ENCODE assay signal across 23 cellular contexts in the genomic region with DNA sequence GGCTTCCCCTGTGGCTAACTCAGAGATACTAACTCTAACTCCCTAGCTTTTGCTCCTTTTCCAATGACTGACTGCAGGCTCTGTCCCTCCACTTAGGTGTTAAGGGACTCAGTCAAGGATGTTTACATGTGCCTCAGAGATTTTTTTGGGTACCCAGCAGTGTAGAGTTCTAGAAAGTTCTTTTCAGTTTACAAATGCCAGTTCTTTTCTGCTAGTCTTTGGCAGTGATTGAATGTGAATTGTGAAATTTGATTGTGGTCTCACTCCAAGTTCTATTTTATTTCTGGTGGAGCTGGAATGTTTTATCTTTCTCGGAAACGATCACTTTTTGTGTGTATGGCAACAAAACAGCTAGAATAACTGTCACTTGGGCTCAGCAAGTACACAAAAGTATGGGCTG.
"Had no signal": no experiment of that assay in that cellular context is flagged by ENCODE, and none has a peak within 500 bp of the region (broad histone marks: within the 10 kb centered on the region; RNA-seq: fewer than 3 reads in every experiment).

No MANE protein-coding gene starts in this region.

- H3K9ac ChIP-seq: neural progenitor cell had no signal

- H3K4me1 ChIP-seq: neural progenitor cell, pancreas, testis, transverse colon had no signal

- H3K36me3 ChIP-seq: neural progenitor cell, pancreas, transverse colon had no signal

- H3K9me3 Mint-ChIP-seq: central memory CD8-positive, alpha-beta T cell; neural progenitor cell; stimulated activated effector memory CD8-positive, alpha-beta T cell treated with anti-CD3 and anti-CD28 coated beads, Interleukin-12 subunit alpha, Interleukin-12 subunit beta, amount 100 ng/mL, for 72 hours had no signal

- H3K36me3 Mint-ChIP-seq: natural killer cell treated with Interleukin-12 subunit alpha and Interleukin-12 subunit beta and Interleukin-15 and Interleukin-18, amount 100 ng/mL, for 72 hours; neural progenitor cell had no signal

- H3K4me3 Mint-ChIP-seq: central memory CD8-positive, alpha-beta T cell; natural killer cell treated with Interleukin-12 subunit alpha and Interleukin-12 subunit beta and Interleukin-15 and Interleukin-18, amount 100 ng/mL, for 72 hours; neural progenitor cell; stimulated activated effector memory CD8-positive, alpha-beta T cell treated with anti-CD3 and anti-CD28 coated beads, Interleukin-12 subunit alpha, Interleukin-12 subunit beta, amount 100 ng/mL, for 72 hours had no signal

- ATAC-seq: foreskin keratinocyte; natural killer cell treated with Interleukin-12 subunit alpha and Interleukin-12 subunit beta and Interleukin-15 and Interleukin-18, amount 100 ng/mL, for 72 hours; pancreas; stimulated activated effector memory CD8-positive, alpha-beta T cell treated with anti-CD3 and anti-CD28 coated beads, Interleukin-12 subunit alpha, Interleukin-12 subunit beta, amount 100 ng/mL, for 72 hours; stimulated activated naive CD8-positive, alpha-beta T cell treated with anti-CD3 and anti-CD28 coated beads, Interleukin-15, Interleukin-2, amounts not matched to agents 100 U/mL and 50 U/mL, for 24 hours had no signal

- H3K27ac ChIP-seq: foreskin keratinocyte, neural progenitor cell, pancreas, testis, transverse colon had no signal

- H3K27me3 ChIP-seq: dorsolateral prefrontal cortex, foreskin keratinocyte, neural progenitor cell, pancreas, testis, transverse colon had no signal

- H3K27me3 Mint-ChIP-seq: central memory CD8-positive, alpha-beta T cell; natural killer cell treated with Interleukin-12 subunit alpha and Interleukin-12 subunit beta and Interleukin-15 and Interleukin-18, amount 100 ng/mL, for 72 hours; progenitor cell of endocrine pancreas had no signal

- H3K9me3 ChIP-seq: pancreas, testis, transverse colon had no signal

- H3K4me1 Mint-ChIP-seq: neural progenitor cell had no signal

- DNase-seq: cortex of kidney; dorsolateral prefrontal cortex; effector CD8-positive, alpha-beta T cell; foreskin keratinocyte; head of caudate nucleus; hippocampal formation; kidney glomerular epithelial cell; mesenchymal stem cell; midbrain; nucleus accumbens; pancreas; right cardiac atrium; stimulated activated CD4-positive, alpha-beta T cell treated with anti-CD3 and anti-CD28 coated beads, Interleukin-4, amount 100 ng/mL, for 1 hour; stimulated activated CD8-positive, alpha-beta memory T cell treated with anti-CD3 and anti-CD28 coated beads, Interleukin-4, amount 100 ng/mL, for 48 hours; stimulated activated naive CD8-positive, alpha-beta T cell treated with anti-CD3 and anti-CD28 coated beads, Interleukin-15, Interleukin-2, amounts not matched to agents 100 U/mL and 50 U/mL, for 24 hours; testis; transverse colon had no signal

- H3K4me3 ChIP-seq: dorsolateral prefrontal cortex, lung, neural progenitor cell, pancreas, testis, transverse colon had no signal

- FAIRE-seq: pancreas had no signal

- H3K27ac Mint-ChIP-seq: natural killer cell treated with Interleukin-12 subunit alpha and Interleukin-12 subunit beta and Interleukin-15 and Interleukin-18, amount 100 ng/mL, for 72 hours; neural progenitor cell; progenitor cell of endocrine pancreas had no signal

- H3K4me2 ChIP-seq: neural progenitor cell had no signal
